Comparison of ENCODE assay signal across 8 cellular contexts in the genomic region with DNA sequence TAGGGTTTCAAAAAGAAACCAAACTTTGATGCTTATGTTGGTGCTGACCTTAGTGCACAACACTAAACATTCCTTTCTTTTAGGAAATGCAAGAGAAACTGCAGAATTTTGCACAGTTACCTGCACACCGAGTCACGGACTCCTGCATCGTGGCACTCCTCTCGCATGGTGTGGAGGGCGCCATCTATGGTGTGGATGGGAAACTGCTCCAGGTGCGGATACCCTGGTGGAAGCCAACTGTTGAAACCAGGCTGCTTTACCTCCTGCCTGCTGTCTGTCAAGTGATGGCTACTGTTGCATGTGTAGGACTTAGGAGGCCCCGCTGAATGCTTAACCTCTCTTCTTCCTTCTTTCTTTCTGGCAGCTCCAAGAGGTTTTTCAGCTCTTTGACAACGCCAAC.
A peak's percentile ranks its signal among the peaks of the same experiment; 100 is the strongest.
DNase-seq lines count a peak whose midpoint lies in the region; ATAC-seq lines count a peak whose summit lies in the region.

No MANE protein-coding gene starts in this region.

- peak overlapping the region; percentile 31 for H3K27ac Mint-ChIP-seq in activated naive CD4-positive, alpha-beta T cell treated with anti-CD3 and anti-CD28 coated beads, Interleukin-2, amount 10 ng/mL, durations not matched to agents 7 days and 5 days

- no peak overlapping the region for H3K4me3 Mint-ChIP-seq in activated naive CD4-positive, alpha-beta T cell treated with anti-CD3 and anti-CD28 coated beads, Interleukin-2, amount 10 ng/mL, durations not matched to agents 7 days and 5 days

- H3K36me3 Mint-ChIP-seq in activated naive CD4-positive, alpha-beta T cell treated with anti-CD3 and anti-CD28 coated beads, Interleukin-2, amount 10 ng/mL, durations not matched to agents 7 days and 5 days: peaks cover 85% of the 10 kb centered on the region

- H3K27me3 Mint-ChIP-seq in activated naive CD4-positive, alpha-beta T cell treated with anti-CD3 and anti-CD28 coated beads, Interleukin-2, amount 10 ng/mL, durations not matched to agents 7 days and 5 days: no peaks in the 10 kb centered on the region

- ATAC-seq in HG02870 (IDR thresholded peaks at IDR 0.05; ENCODE audit: unreplicated experiment) (no peak), HG03196 (IDR thresholded peaks at IDR 0.05; ENCODE audit: unreplicated experiment) (no peak)

- CTCF ChIA-PET in activated naive CD4-positive, alpha-beta T cell treated with anti-CD3 and anti-CD28 coated beads, Interleukin-2, amount 10 ng/mL, durations not matched to agents 7 days and 5 days (lab: Charles Lee): interaction anchor here (0.7 to 8.6 kb wide), 29 partner anchors 9 to 135 kb away, joined by 3 to 185 read pairs (median 5); a partner anchor contains a TSS

- no peaks in the 10 kb centered on the region for H3K9me3 Mint-ChIP-seq in activated naive CD4-positive, alpha-beta T cell treated with anti-CD3 and anti-CD28 coated beads, Interleukin-2, amount 10 ng/mL, durations not matched to agents 7 days and 5 days

- H3K4me1 Mint-ChIP-seq in activated naive CD4-positive, alpha-beta T cell treated with anti-CD3 and anti-CD28 coated beads, Interleukin-2, amount 10 ng/mL, durations not matched to agents 7 days and 5 days: peaks cover 73% of the 10 kb centered on the region

- peak; percentile 34 to 40 for DNase-seq in SHP77 (lab: John Stamatoyannopoulos, UW)
- no peak for DNase-seq in SHP77 treated with DMSO at 0.1 percent for 48 hours (lab: John Stamatoyannopoulos, UW)
- peak; percentile 23 for DNase-seq in RKO (ENCODE audit: low spot score)
- peak; percentile 77 for DNase-seq in activated naive CD4-positive, alpha-beta T cell treated with anti-CD3 and anti-CD28 coated beads, Interleukin-2, amount 10 ng/mL, durations not matched to agents 7 days and 5 days
- peak; percentile 77 for DNase-seq in iPS-NIHi7 (ENCODE audit: extremely low spot score)
- peak; percentile 32 for DNase-seq in stimulated activated CD8-positive, alpha-beta memory T cell treated with anti-CD3 and anti-CD28 coated beads, Interleukin-12 subunit alpha, Interleukin-12 subunit beta, amount 100 ng/mL, for 4 hours (ENCODE audit: low read depth)
